ENCODE assay signal across 8 cellular contexts in the genomic region with DNA sequence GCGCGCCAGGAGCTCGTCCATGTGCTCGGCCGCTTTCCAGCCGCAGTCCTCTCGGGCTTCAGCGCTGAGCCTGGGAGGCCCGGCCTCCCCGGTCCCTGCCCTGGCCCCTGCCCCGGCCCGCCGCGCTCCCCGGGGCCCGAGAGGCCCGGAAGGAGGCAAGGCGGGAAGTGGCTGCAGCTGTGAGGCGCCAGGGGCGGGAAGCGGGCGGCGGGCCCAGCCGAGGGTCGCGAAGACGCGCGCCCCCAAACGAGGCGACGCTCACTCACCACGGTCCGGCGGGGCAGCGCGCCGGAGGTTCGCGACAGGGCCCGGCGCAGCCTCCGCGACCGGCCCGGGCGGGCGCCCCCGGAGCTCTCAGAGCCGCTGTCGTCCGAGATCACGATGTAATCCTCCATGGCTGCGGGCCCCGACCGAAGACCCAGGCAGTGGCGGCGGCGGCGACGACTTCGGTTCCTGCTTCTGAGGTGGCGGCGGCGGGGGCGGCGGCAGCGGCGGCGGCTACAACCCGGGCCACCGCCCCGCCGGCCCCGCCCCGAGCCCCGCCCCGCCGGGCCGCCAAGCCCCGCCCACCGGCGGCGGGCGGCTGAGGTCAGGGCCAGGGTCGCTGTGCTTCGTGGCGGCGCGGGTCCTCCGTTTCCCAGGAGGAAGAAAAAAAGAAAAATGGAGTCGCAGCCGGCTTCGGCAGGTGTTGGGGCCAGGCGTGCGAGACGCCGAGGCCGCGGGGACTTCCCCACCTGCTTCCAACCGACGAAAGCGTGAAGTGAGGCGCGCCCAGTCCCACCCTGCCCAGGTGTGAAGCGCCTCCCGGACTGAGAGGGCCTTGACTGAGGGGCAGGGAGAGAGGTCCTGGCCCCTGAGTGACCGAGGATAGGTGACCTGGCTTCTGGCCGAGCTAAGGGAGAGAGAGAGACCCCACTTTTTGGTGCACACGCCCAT.
A peak's percentile ranks its signal among the peaks of the same experiment; 100 is the strongest.
DNase-seq lines count a peak whose midpoint lies in the region; FAIRE-seq and TF ChIP-seq lines count a peak whose summit lies in the region.
"Not testable (repeated sequence)": the region's sequence is repeated elsewhere in the genome, so short reads cannot be mapped to it uniquely, and the experiment has no call there.

No MANE protein-coding gene starts in this region.

- FAIRE-seq in HTR-8/SVneo (lab: Jason Lieb, UNC), result not testable (repeated sequence)

- peak overlapping the region; percentile 65 for H3K9ac ChIP-seq in GM23248

- intact Hi-C loops in testis (cut with DNase I; ENCODE audit: low total_unique reads), result not testable (repeated sequence)

- H3K4me2 ChIP-seq in GM23248 (ENCODE audit: unreplicated experiment), result not testable (repeated sequence)

- not testable (repeated sequence) for H3K9me2 ChIP-seq in GM23248 (ENCODE audit: insufficient read depth)

- H4K20me1 ChIP-seq in GM23248 (ENCODE audit: insufficient read depth), result not testable (repeated sequence)

- H3K27me3 ChIP-seq in GM23248 (replicated peaks; ENCODE audit: insufficient read depth); brain microvascular endothelial cell (replicated peaks); iPS DF 6.9 (ENCODE audit: control insufficient read depth, insufficient read depth, low read length); testis: not testable (repeated sequence)

- H2AFZ ChIP-seq in GM23248, result 0 out of 2 replicates have a peak overlapping the region, but pooled peaks have one; percentile 60

- in situ Hi-C loops in GM23248 (cut with MboI); brain microvascular endothelial cell (cut with HindIII; ENCODE audit: low pct_ligation_motif_present, low sequenced_read_pairs): not testable (repeated sequence)

- H3K9me3 ChIP-seq in GM23248 (ENCODE audit: low read depth); iPS DF 6.9 (ENCODE audit: control insufficient read depth, insufficient read depth, low read length); testis: not testable (repeated sequence)

- not testable (repeated sequence) for H3K36me3 ChIP-seq in GM23248 (ENCODE audit: low read depth); brain microvascular endothelial cell (replicated peaks); iPS DF 6.9 (ENCODE audit: control insufficient read depth, insufficient read depth, low read length); testis (ENCODE audit: low read depth, missing control alignments)

- H3K4me1 ChIP-seq in GM23248 (ENCODE audit: insufficient read depth); iPS DF 6.9 (ENCODE audit: control insufficient read depth, insufficient read depth, low read length); testis: not testable (repeated sequence)

- peaks cover 13% of the 10 kb centered on the region for H3K79me2 ChIP-seq in GM23248 (ENCODE audit: insufficient read depth)

- not testable (repeated sequence) for H3F3A ChIP-seq in GM23248 (ENCODE audit: insufficient read depth)

- 3 to 80% methylated on average over 1 to 28 of the region's 110 CpGs for WGBS in GM23248 (ENCODE audit: low coverage in 1 of 2, low lambda C conversion rate in 2 of 2, missing lambda C conversion rate in 2 of 2), 2 experiments
- WGBS in iPS DF 6.9 (ENCODE audit: insufficient coverage, insufficient read length), result no CpG with 5 or more reads among the region's 110 CpGs
- 3% methylated on average over 50 of the region's 110 CpGs; no CpG with 5 or more reads in 1 of the 2 donors for WGBS in testis, 2 donors

- TF ChIP-seq POLR2A in testis (IDR thresholded peaks at IDR 0.05), result not testable (repeated sequence)

- DNase-seq in ELR (ENCODE audit: low read depth), result peak; percentile 39
- peak; percentile 55 for DNase-seq in GM23248
- peak; percentile 7 for DNase-seq in HTR-8/SVneo (ENCODE audit: insufficient read length, low spot score)
- DNase-seq in activated CD4-positive, alpha-beta T cell treated with anti-CD3 and anti-CD28 coated beads for 48 hours, result peak; percentile 79
- not testable (repeated sequence) for DNase-seq in brain microvascular endothelial cell; iPS DF 6.9 (ENCODE audit: low read depth, low spot score); retinal pigment epithelial cell (ENCODE audit: low read depth)
- peak; percentile 86 for DNase-seq in testis

- H3K4me3 ChIP-seq in GM23248, result peak overlapping the region; percentile 64
- H3K4me3 ChIP-seq in brain microvascular endothelial cell (ENCODE audit: low read depth, low read length), result peak overlapping the region; percentile 52
- H3K4me3 ChIP-seq in iPS DF 6.9 (ENCODE audit: low read length), result peak overlapping the region; percentile 53; the same call in 1 of the 2 replicates
- H3K4me3 ChIP-seq in retinal pigment epithelial cell (ENCODE audit: low read length), result peak overlapping the region; percentile 29
- peak overlapping the region; percentile 51 to 62 for H3K4me3 ChIP-seq in testis

- H3K27ac ChIP-seq in GM23248; brain microvascular endothelial cell; iPS DF 6.9 (ENCODE audit: low read length): not testable (repeated sequence)
- H3K27ac ChIP-seq in testis, result peak overlapping the region in 1 of 2 donors; percentile 79

- not testable (repeated sequence) for TF ChIP-seq CTCF in brain microvascular endothelial cell (IDR thresholded peaks at IDR 0.05; ENCODE audit: low read depth, low read length, missing control alignments); retinal pigment epithelial cell (conservative IDR thresholded peaks at IDR 0.05; ENCODE audit: low read depth, low read length); testis (IDR thresholded peaks at IDR 0.05)
